ENCODE assay signal across 1 cellular context in genomic region chr3:76723366-76723765, GRCh38.
TF ChIP-seq lines count a peak whose summit lies in the region.

No MANE protein-coding gene starts in this region.

TF ChIP-seq in GM23338, 12 proteins besides CTCF, POLR2A, EP300 and RAD21 (continued from another document):
- no peak for TF ChIP-seq ZNF462 (CRISPR knock-in tag; IDR thresholded peaks at IDR 0.05)
- TF ChIP-seq STAT1 (IDR thresholded peaks at IDR 0.05; ENCODE audit: unreplicated experiment), result no peak
- TF ChIP-seq NANOG (IDR thresholded peaks at IDR 0.05; ENCODE audit: borderline replicate concordance), result no peak
- no peak for TF ChIP-seq REST (IDR thresholded peaks at IDR 0.05; ENCODE audit: unreplicated experiment)
- TF ChIP-seq ZNF331 (CRISPR knock-in tag; IDR thresholded peaks at IDR 0.05; ENCODE audit: low read depth), result no peak
- no peak for TF ChIP-seq CREB1 (CRISPR knock-in tag; IDR thresholded peaks at IDR 0.05; ENCODE audit: low read depth)
